Comparison of ENCODE assay signal across 10 cellular contexts in the genomic region with DNA sequence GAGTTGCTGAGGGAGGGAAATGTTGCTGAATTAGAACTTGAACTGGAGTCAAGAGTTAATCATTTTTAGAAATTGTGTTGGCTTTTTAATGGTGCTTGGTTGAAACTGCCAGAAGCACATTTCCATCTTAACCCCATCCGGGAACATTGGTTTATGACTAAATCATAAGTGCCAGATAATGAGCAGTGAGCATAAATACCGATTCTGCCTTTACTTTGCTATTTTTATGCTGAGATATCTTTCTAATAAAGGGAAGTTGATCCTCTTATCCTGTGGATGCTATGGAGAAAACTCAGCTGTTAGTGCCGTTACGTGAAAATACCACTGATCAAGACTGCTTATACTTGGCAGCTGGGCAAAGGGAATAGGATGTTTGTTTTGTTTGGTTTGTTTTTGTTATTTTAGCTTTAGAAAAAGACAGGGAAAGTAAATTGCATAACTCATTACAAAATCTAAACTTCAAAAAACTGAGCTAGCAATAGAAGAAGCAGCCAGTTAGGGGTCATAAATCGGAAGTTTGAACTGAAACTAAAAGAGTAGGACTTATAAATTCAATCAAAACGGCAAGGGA.
DNase-seq lines count a peak whose midpoint lies in the region; ATAC-seq and TF ChIP-seq lines count a peak whose summit lies in the region.
"Had no signal": no experiment of that assay in that cellular context is flagged by ENCODE, and none has a peak within 500 bp of the region (broad histone marks: within the 10 kb centered on the region; RNA-seq: fewer than 3 reads in every experiment).

No MANE protein-coding gene starts in this region.

- ATAC-seq in GM21825 (IDR thresholded peaks at IDR 0.05; ENCODE audit: unreplicated experiment): no peak
- ATAC-seq: mucosa of descending colon had no signal

- H2AFZ ChIP-seq in osteoblast (ENCODE audit: low read length): peak overlapping the region; percentile 95

- peak overlapping the region; percentile 94 for H3K4me2 ChIP-seq in osteoblast (ENCODE audit: insufficient read depth, low read length)

- peak; percentile 7 for DNase-seq in AG08396 (ENCODE audit: low spot score)
- peak; percentile 63 for DNase-seq in M059J (ENCODE audit: low read depth)
- peak; percentile 48 for DNase-seq in fibroblast of mammary gland (ENCODE audit: low read depth)
- peak; percentile 52 for DNase-seq in osteoblast (ENCODE audit: insufficient read length, low spot score, missing footprints)
- no peak for DNase-seq in OCI-M2 (lab: John Stamatoyannopoulos, UW; ENCODE audit: unreplicated experiment)
- no peak for DNase-seq in NCI-H1417 treated with DMSO at 0.1 percent for 48 hours (lab: John Stamatoyannopoulos, UW)
- DNase-seq in prostate gland (ENCODE audit: low spot score): no peak
- DNase-seq: DND-41, mucosa of descending colon had no signal

- H3K4me3 ChIP-seq in fibroblast of mammary gland (ENCODE audit: control insufficient read depth, low read depth, low read length) (peak overlapping the region; percentile 29), osteoblast (ENCODE audit: insufficient read depth, low read length) (peak overlapping the region; percentile 76), prostate gland (no peak overlapping the region)
- H3K4me3 ChIP-seq: mucosa of descending colon had no signal

- intact Hi-C loops in prostate gland (cut with DNase I): no loop called here

- H3K4me1 ChIP-seq in osteoblast (ENCODE audit: insufficient read depth, low read length) (peaks cover 21% of the 10 kb centered on the region), prostate gland (replicated peaks) (no peaks in the 10 kb centered on the region)

- no peak for TF ChIP-seq POLR2A in prostate gland (IDR thresholded peaks at IDR 0.05)

- TF ChIP-seq CTCF in fibroblast of mammary gland (conservative IDR thresholded peaks at IDR 0.05; ENCODE audit: control insufficient read depth, insufficient read depth, low read depth, low read length): no peak
- TF ChIP-seq CTCF in osteoblast (IDR thresholded peaks at IDR 0.05; ENCODE audit: extremely low read depth, low read depth, low read length): no peak
- no peak for TF ChIP-seq CTCF in prostate gland (IDR thresholded peaks at IDR 0.05)

- H3K27ac ChIP-seq in osteoblast (ENCODE audit: low read depth, low read length) (peak overlapping the region; percentile 74), prostate gland (no peak overlapping the region)

- no peaks in the 10 kb centered on the region for H4K20me1 ChIP-seq in osteoblast (ENCODE audit: insufficient read depth, low read length)

- WGBS in prostate gland: 27% methylated on average over 6 of the region's 6 CpGs

- H3K9me3 ChIP-seq in osteoblast (ENCODE audit: low read depth, low read length) (no peaks in the 10 kb centered on the region), prostate gland (no peaks in the 10 kb centered on the region)
- H3K9me3 ChIP-seq: mucosa of descending colon had no signal

- H3K36me3 ChIP-seq in osteoblast (ENCODE audit: insufficient read depth, low read length) (no peaks in the 10 kb centered on the region), prostate gland (no peaks in the 10 kb centered on the region)

- H3K79me2 ChIP-seq in osteoblast (ENCODE audit: insufficient read depth, low read length): no peaks in the 10 kb centered on the region

- H3K27me3 ChIP-seq in osteoblast (ENCODE audit: insufficient read depth, low read length): no peaks in the 10 kb centered on the region
- H3K27me3 ChIP-seq in prostate gland (replicated peaks; ENCODE audit: insufficient read depth): no peaks in the 10 kb centered on the region

Comparison
In these comparisons a context has a peak if more than half of its experiments do, and no peak if none do; other contexts are left out.
1. DNase-seq: peak in AG08396 (single experiment), M059J (single experiment), fibroblast of mammary gland (single experiment) and osteoblast (single experiment); none in OCI-M2 (single experiment), NCI-H1417 treated with DMSO at 0.1 percent for 48 hours (single experiment) and prostate gland (single experiment).
2. H3K4me3 ChIP-seq: peak in fibroblast of mammary gland (single experiment) and osteoblast (single experiment); none in prostate gland (0 of 2).